ENCODE assay signal across 8 cellular contexts in the genomic region with DNA sequence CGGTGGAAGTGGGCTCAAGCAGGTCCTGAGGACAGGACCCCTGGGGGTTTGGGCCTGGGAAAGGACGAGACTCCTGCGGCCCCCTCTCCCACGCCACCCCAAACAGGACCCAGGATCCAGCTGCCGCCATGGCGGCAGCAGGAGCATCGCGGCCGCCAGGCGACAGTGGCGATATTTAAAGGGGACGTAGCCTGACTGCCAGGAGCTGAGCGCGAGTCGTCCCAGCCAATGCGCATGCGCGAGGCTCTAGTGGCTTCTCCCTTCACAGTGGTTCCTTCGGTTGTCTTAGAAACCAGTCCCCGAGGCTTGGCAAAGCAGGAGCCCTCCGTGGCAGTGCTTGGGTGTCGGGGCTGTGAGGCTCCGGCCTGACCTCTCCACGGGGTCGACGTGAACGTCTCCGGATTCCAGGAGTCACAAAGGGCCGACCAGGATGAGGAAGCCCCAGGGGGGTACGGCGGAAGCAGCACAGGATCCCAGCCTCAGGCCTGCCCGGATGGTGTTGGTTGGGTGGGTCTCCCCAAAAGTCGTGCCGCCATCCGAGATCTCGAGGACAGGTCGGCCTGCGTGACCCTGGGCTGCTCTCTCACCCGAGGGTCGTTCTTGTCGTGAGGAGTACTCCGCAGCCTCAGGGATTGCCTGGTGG.
A peak's percentile ranks its signal among the peaks of the same experiment; 100 is the strongest.
DNase-seq lines count a peak whose midpoint lies in the region; ATAC-seq and TF ChIP-seq lines count a peak whose summit lies in the region.
"Not testable (repeated sequence)": the region's sequence is repeated elsewhere in the genome, so short reads cannot be mapped to it uniquely, and the experiment has no call there.

No MANE protein-coding gene starts in this region.

- H3K4me1 ChIP-seq in heart right ventricle, result not testable (repeated sequence)

- H3K27me3 ChIP-seq in heart right ventricle, result not testable (repeated sequence)

- H3K27ac ChIP-seq in heart right ventricle, result not testable (repeated sequence)

- not testable (repeated sequence) for H3K9me3 Mint-ChIP-seq in activated CD4-positive, alpha-beta T cell treated with anti-CD3 and anti-CD28 coated beads for 36 hours (ENCODE audit: low read depth)

- not testable (repeated sequence) for H3K27ac Mint-ChIP-seq in activated CD4-positive, alpha-beta T cell treated with anti-CD3 and anti-CD28 coated beads for 36 hours

- H3K9me3 ChIP-seq in heart right ventricle, result not testable (repeated sequence)

- intact Hi-C loops in activated CD4-positive, alpha-beta T cell treated with anti-CD3 and anti-CD28 coated beads for 36 hours (cut with DNase I, micrococcal nuclease); heart right ventricle (cut with DNase I); sciatic nerve (cut with DNase I): not testable (repeated sequence)

- not testable (repeated sequence) for H3K36me3 ChIP-seq in heart right ventricle

- H3K4me1 Mint-ChIP-seq in activated CD4-positive, alpha-beta T cell treated with anti-CD3 and anti-CD28 coated beads for 36 hours, result not testable (repeated sequence)

- CTCF ChIA-PET in activated CD4-positive, alpha-beta T cell treated with anti-CD3 and anti-CD28 coated beads for 36 hours (lab: Charles Lee), result not testable (repeated sequence)

- H3K36me3 Mint-ChIP-seq in activated CD4-positive, alpha-beta T cell treated with anti-CD3 and anti-CD28 coated beads for 36 hours (ENCODE audit: low read depth), result not testable (repeated sequence)

- POLR2A ChIA-PET in activated CD4-positive, alpha-beta T cell treated with anti-CD3 and anti-CD28 coated beads for 36 hours (lab: Charles Lee), result not testable (repeated sequence)

- not testable (repeated sequence) for TF ChIP-seq POLR2A in GM18505 (IDR thresholded peaks at IDR 0.05; ENCODE audit: borderline replicate concordance, extremely low read depth, insufficient read depth, insufficient read length)

- DNase-seq in activated CD4-positive, alpha-beta T cell treated with anti-CD3 and anti-CD28 coated beads for 36 hours; heart right ventricle; sciatic nerve (ENCODE audit: low spot score): not testable (repeated sequence)

- WGBS in heart right ventricle, 2 donors, result no CpG with 5 or more reads among the region's 42 CpGs

- H3K4me3 ChIP-seq in heart right ventricle, result not testable (repeated sequence)

- H3K27me3 Mint-ChIP-seq in activated CD4-positive, alpha-beta T cell treated with anti-CD3 and anti-CD28 coated beads for 36 hours, result not testable (repeated sequence)

- H3K4me3 Mint-ChIP-seq in activated CD4-positive, alpha-beta T cell treated with anti-CD3 and anti-CD28 coated beads for 36 hours, result not testable (repeated sequence)

- TF ChIP-seq CTCF in heart right ventricle (IDR thresholded peaks at IDR 0.05), result not testable (repeated sequence)

- peak; percentile 83 for ATAC-seq in GM18505 (IDR thresholded peaks at IDR 0.05; ENCODE audit: unreplicated experiment)
- peak; percentile 83 for ATAC-seq in GM19372 (IDR thresholded peaks at IDR 0.05; ENCODE audit: low read depth, unreplicated experiment)
- ATAC-seq in GM21723 (IDR thresholded peaks at IDR 0.05; ENCODE audit: unreplicated experiment), result peak; percentile 87
- ATAC-seq in HG02943 (IDR thresholded peaks at IDR 0.05; ENCODE audit: low read depth, unreplicated experiment), result peak; percentile 87
- peak; percentile 86 for ATAC-seq in HG03439 (IDR thresholded peaks at IDR 0.05; ENCODE audit: unreplicated experiment)
- peak; percentile 80 for ATAC-seq in activated CD4-positive, alpha-beta T cell treated with anti-CD3 and anti-CD28 coated beads for 36 hours
- ATAC-seq in heart right ventricle, result peak; percentile 86 to 96 (median 92)
- peak; percentile 95 for ATAC-seq in sciatic nerve
